ENCODE assay signal across 21 cellular contexts in genomic region chr6:21141616-21142303, GRCh38.
"Had no signal": no experiment of that assay in that cellular context is flagged by ENCODE, and none has a peak within 500 bp of the region (broad histone marks: within the 10 kb centered on the region; RNA-seq: fewer than 3 reads in every experiment).

No MANE protein-coding gene starts in this region.

- H3K27me3 ChIP-seq: MG63, SJSA1 had no signal

- DNase-seq: IMR-90, Karpas-422, KG1, MG63, NCI-H1092, NCI-H1105 treated with DMSO at 0.1 percent for 48 hours, NCI-H1417 treated with DMSO at 0.1 percent for 48 hours, NCI-H146, NCI-H1694 treated with DMSO at 0.1 percent for 48 hours, NCI-H1930, NCI-H2081, NCI-H2107, NCI-H2227 treated with DMSO at 0.1 percent for 48 hours, NCI-H524, NCI-H526 treated with DMSO at 0.1 percent for 48 hours, NCI-H748 treated with DMSO at 0.1 percent for 48 hours, Right ventricle myocardium superior, RPMI8226, SIG-M5 had no signal

- H3K27ac ChIP-seq: SJSA1, SK-N-MC had no signal

- H3K9me3 ChIP-seq: MG63, SJSA1 had no signal

- H3K4me3 ChIP-seq: MG63, SJSA1, SK-N-MC had no signal

- H3K36me3 ChIP-seq: MG63, SJSA1 had no signal
